ENCODE assay signal across 8 cellular contexts in the genomic region with DNA sequence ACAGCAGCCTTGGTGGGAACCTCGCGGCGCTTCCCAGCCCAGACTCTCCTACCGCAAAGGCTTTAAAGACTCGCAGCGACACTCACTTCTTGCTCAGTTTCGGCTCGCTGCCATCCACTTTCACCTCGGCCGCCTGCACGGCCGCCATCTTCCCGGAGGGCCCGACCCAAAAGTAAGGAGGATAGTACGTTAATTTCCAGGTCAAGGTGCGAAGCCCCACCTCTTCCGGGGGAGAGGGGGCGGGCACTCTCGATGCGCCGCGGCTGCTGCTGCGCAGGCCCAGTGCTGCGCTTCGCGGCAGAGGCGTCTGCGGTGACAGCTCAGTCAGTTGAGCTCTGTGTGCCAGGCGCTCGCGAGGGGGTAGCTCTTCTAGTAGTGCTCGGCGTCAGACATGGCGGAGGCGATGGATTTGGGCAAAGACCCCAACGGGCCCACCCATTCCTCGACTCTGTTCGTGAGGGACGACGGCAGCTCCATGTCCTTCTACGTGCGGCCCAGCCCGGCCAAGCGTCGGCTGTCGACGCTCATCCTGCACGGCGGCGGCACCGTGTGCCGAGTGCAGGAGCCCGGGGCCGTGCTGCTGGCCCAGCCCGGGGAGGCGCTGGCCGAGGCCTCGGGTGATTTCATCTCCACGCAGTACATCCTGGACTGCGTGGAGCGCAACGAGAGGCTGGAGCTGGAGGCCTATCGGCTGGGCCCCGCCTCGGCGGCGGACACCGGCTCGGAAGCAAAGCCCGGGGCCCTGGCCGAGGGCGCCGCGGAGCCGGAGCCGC.
DNase-seq lines count a peak whose midpoint lies in the region; ATAC-seq and TF ChIP-seq lines count a peak whose summit lies in the region.

A gene (minus strand): TSS at position 174 of the 773 bp plus-strand sequence. CDS start 26 bp downstream, at position 148.
A gene with protein sequence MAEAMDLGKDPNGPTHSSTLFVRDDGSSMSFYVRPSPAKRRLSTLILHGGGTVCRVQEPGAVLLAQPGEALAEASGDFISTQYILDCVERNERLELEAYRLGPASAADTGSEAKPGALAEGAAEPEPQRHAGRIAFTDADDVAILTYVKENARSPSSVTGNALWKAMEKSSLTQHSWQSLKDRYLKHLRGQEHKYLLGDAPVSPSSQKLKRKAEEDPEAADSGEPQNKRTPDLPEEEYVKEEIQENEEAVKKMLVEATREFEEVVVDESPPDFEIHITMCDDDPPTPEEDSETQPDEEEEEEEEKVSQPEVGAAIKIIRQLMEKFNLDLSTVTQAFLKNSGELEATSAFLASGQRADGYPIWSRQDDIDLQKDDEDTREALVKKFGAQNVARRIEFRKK (plus strand): TSS at position 282 of the 773 bp plus-strand sequence. CDS start 110 bp downstream, at position 392.

- ATAC-seq in HG03439 (IDR thresholded peaks at IDR 0.05; ENCODE audit: unreplicated experiment): peak; percentile 87

- DNase-seq in AML-193 (lab: John Stamatoyannopoulos, UW): peak; percentile 85 to 89
- peak; percentile 82 for DNase-seq in NCI-H510A treated with DMSO at 0.1 percent for 48 hours (lab: John Stamatoyannopoulos, UW)
- DNase-seq in activated CD4-positive, alpha-beta T cell treated with anti-CD3 and anti-CD28 coated beads for 4 hours: peak; percentile 91
- DNase-seq in kidney tubule cell (ENCODE audit: low spot score): peak; percentile 95
- peak; percentile 73 to 90 (median 85) for DNase-seq in stimulated activated CD4-positive, alpha-beta T cell treated with anti-CD3 and anti-CD28 coated beads, Interleukin-1b, Interleukin-23, amount 100 ng/mL, for 24 hours (ENCODE audit: low read depth in 4 of 4, low spot score in 1 of 4)

- TF ChIP-seq POLR2A in GM19193 (IDR thresholded peaks at IDR 0.05; ENCODE audit: extremely low read depth, insufficient read depth, insufficient read length): peak; percentile 97

- peak within 1 kb of the TSS; percentile 99 for H3K27ac ChIP-seq in cingulate gyrus (ENCODE audit: low read depth, low read length)

Comparison
In these comparisons a context has a peak if more than half of its experiments do, and no peak if none do; other contexts are left out.
1. Peak in every context shown above with its lines: DNase-seq, ATAC-seq and H3K27ac ChIP-seq.